In the genomic region with DNA sequence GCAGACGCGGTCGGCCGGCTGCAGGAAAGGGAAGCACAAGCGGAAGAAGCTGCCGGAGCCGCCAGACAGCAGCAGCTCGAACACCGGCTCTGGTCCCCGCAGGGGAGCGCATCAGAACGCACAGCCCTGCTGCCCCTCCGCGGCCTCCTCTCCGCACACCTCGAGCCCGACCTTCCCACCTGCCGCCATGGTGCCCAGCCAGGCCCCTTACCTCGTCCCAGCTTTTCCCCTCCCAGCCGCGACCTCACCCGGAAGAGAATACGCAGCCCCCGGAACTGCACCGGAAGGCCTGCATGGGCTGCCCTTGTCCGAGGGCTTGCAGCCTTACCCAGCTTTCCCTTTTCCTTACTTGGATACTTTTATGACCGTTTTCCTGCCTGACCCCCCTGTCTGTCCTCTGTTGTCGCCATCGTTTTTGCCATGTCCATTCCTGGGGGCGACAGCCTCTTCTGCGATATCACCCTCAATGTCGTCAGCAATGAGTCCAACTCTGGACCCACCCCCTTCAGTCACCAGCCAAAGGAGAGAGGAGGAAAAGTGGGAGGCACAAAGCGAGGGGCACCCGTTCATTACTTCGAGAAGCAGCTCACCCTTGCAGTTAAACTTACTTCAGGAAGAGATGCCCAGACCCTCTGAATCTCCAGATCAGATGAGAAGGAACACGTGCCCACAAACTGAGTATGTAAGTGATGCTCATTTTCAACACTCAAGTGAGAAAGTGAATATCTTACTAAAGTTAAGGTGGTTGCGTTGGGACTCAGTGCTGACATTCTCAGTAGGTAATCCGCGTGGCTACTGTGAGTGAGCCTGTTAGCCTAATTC, we compare ENCODE assay signal across 8 cellular contexts. TPM values are rescaled to one million over a fixed set of nuclear protein-coding genes. Genes with fewer than 3 reads are reported as not detected.
DNase-seq lines count a peak whose midpoint lies in the region; ATAC-seq, FAIRE-seq and TF ChIP-seq lines count a peak whose summit lies in the region.

No MANE protein-coding gene starts in this region.

- H3K27ac Mint-ChIP-seq in CD14-positive monocyte: peak overlapping the region; percentile 34 to 96 (median 92)
- H3K27ac Mint-ChIP-seq in T-cell: peak overlapping the region; percentile 89 to 92
- H3K27ac Mint-ChIP-seq in astrocyte (ENCODE audit: unreplicated experiment): no peak overlapping the region

- peaks cover 1 to 8% (median 4%) of the 10 kb centered on the region in 3 donors for H3K27me3 Mint-ChIP-seq in CD14-positive monocyte (ENCODE audit: low read depth in 3 of 3)
- no peaks in the 10 kb centered on the region for H3K27me3 Mint-ChIP-seq in T-cell
- no peaks in the 10 kb centered on the region for H3K27me3 Mint-ChIP-seq in astrocyte (ENCODE audit: low read depth, unreplicated experiment)

- DNase-seq in CD14-positive monocyte (ENCODE audit: low spot score): no peak
- peak in 26 of 34 experiments; percentile 0 to 43 (median 22) for DNase-seq in T-cell
- DNase-seq in astrocyte (ENCODE audit: low read depth): no peak
- DNase-seq in psoas muscle: no peak
- DNase-seq in epidermal melanocyte (ENCODE audit: insufficient read length, low spot score): no peak
- DNase-seq in ecto neural progenitor cell (ENCODE audit: low spot score): no peak
- no peak for DNase-seq in cerebellar nuclear complex (lab: John Stamatoyannopoulos, UW)

- no peaks in the 10 kb centered on the region for H3K4me1 ChIP-seq in astrocyte (ENCODE audit: insufficient read depth, low read length)
- peaks cover 6% of the 10 kb centered on the region for H3K4me1 ChIP-seq in psoas muscle

- no peaks in the 10 kb centered on the region for H4K20me1 ChIP-seq in astrocyte (ENCODE audit: insufficient read depth, low read length)

- WGBS in psoas muscle, 3 donors: 81 to 86% (median 84%) methylated on average over 38 to 39 of the region's 39 CpGs

- H3K9me3 Mint-ChIP-seq in CD14-positive monocyte (no peaks in the 10 kb centered on the region), T-cell (no peaks in the 10 kb centered on the region), astrocyte (ENCODE audit: unreplicated experiment) (no peaks in the 10 kb centered on the region)

- peaks cover 3% of the 10 kb centered on the region for H3K36me3 ChIP-seq in astrocyte (ENCODE audit: insufficient read depth, low read length)
- peaks cover 0 to 97% of the 10 kb centered on the region in 2 donors for H3K36me3 ChIP-seq in psoas muscle (ENCODE audit: insufficient read depth in 1 of 2, low read depth in 1 of 2)

- H3K36me3 Mint-ChIP-seq in CD14-positive monocyte: peaks cover 5 to 18% of the 10 kb centered on the region in 2 donors
- H3K36me3 Mint-ChIP-seq in T-cell: peaks cover 29% of the 10 kb centered on the region
- no peaks in the 10 kb centered on the region for H3K36me3 Mint-ChIP-seq in astrocyte (ENCODE audit: low read depth, unreplicated experiment)

- H3K27ac ChIP-seq in astrocyte (ENCODE audit: low read depth, low read length): no peak overlapping the region
- H3K27ac ChIP-seq in psoas muscle: no peak overlapping the region

- no peaks in the 10 kb centered on the region for H3K27me3 ChIP-seq in astrocyte (ENCODE audit: insufficient read depth, low read length)
- no peaks in the 10 kb centered on the region for H3K27me3 ChIP-seq in psoas muscle (ENCODE audit: insufficient read depth in 3 of 3, low read length in 2 of 3)

- intact Hi-C loops in CD14-positive monocyte (cut with micrococcal nuclease): no loop called here
- intact Hi-C loops in psoas muscle (cut with DNase I): loop anchor here (5.0 kb wide), 2 partner anchors 35 to 40 kb away; no protein-coding TSS in a partner anchor

- TF ChIP-seq CTCF in CD14-positive monocyte (IDR thresholded peaks at IDR 0.05): no peak
- TF ChIP-seq CTCF in astrocyte (IDR thresholded peaks at IDR 0.05; ENCODE audit: insufficient read depth, low read depth, low read length): no peak
- no peak for TF ChIP-seq CTCF in psoas muscle (IDR thresholded peaks at IDR 0.05)

- H3K79me2 ChIP-seq in astrocyte (ENCODE audit: insufficient read depth, low read length): no peaks in the 10 kb centered on the region

- peaks cover 10% of the 10 kb centered on the region for H3K4me1 Mint-ChIP-seq in CD14-positive monocyte
- H3K4me1 Mint-ChIP-seq in T-cell: peaks cover 0 to 27% (median 3%) of the 10 kb centered on the region in 3 donors
- no peaks in the 10 kb centered on the region for H3K4me1 Mint-ChIP-seq in astrocyte (ENCODE audit: low read depth, unreplicated experiment)

- peak overlapping the region; percentile 41 for H2AFZ ChIP-seq in astrocyte (ENCODE audit: low read depth, low read length)

- H3K9me3 ChIP-seq in astrocyte (ENCODE audit: insufficient read depth, low read depth, low read length): no peaks in the 10 kb centered on the region
- H3K9me3 ChIP-seq in psoas muscle: no peaks in the 10 kb centered on the region

- POLR2A ChIA-PET in T-cell (lab: Charles Lee): interaction anchor here in 1 of 2 donors (0.6 kb wide), 1 partner anchor 136 kb away, joined by 3 read pairs; no protein-coding TSS in a partner anchor

- no peak overlapping the region for H3K4me3 ChIP-seq in astrocyte (ENCODE audit: insufficient read depth, low read depth, low read length)
- peak overlapping the region; percentile 41 for H3K4me3 ChIP-seq in psoas muscle

- CTCF ChIA-PET in T-cell (lab: Charles Lee): no interaction called here

- peak overlapping the region; percentile 30 for H3K9ac ChIP-seq in astrocyte (ENCODE audit: low read length)

- ATAC-seq in T-cell (replicated peaks in 1 of 4): peak in 3 of 4 experiments; percentile 55 to 80 (median 65)
- ATAC-seq in psoas muscle: no peak
- no peak for ATAC-seq in HG02840 (IDR thresholded peaks at IDR 0.05; ENCODE audit: low FRiP score, unreplicated experiment)

- H3K4me3 Mint-ChIP-seq in CD14-positive monocyte (peak overlapping the region; percentile 83 to 93), T-cell (peak overlapping the region; percentile 58 to 89 (median 88)), astrocyte (ENCODE audit: unreplicated experiment) (no peak overlapping the region)

- peak overlapping the region; percentile 62 for H3K4me2 ChIP-seq in astrocyte (ENCODE audit: low read length)

- FAIRE-seq in astrocyte (lab: Jason Lieb, UNC): no peak

RNA-seq across cellular contexts. Expression of a gene that starts 25.5 kb away (rescaled TPM):
- polyA plus RNA-seq in CD14-positive monocyte (under 1 TPM in 1 of 2 donors, not detected in 1; 0.11 TPM), psoas muscle (under 1 TPM in 1 of 3 donors, not detected in 2; 0.20 TPM)
- total RNA-seq in T-cell (10 to 100 TPM in 1 of 5 donors, 1 to 10 TPM in 2, under 1 TPM in 2; 0.58 to 11.6 (median 1.3) TPM), astrocyte (not detected in 2 replicates), psoas muscle (under 1 TPM in 1 of 4 donors, not detected in 3; 0.24 TPM)

RNA-seq across cellular contexts. Expression of a gene that starts 43.3 kb away (rescaled TPM):
- polyA plus RNA-seq in CD14-positive monocyte: 1 to 10 TPM in 1 of 2 donors, under 1 TPM in 1; 0.46 to 2.0 TPM
- 10 to 100 TPM in 1 of 5 donors, 1 to 10 TPM in 4; 4.2 to 13.5 (median 7.4) TPM for total RNA-seq in T-cell
- 1.8 and 2.5 TPM in 2 replicates for total RNA-seq in astrocyte
- total RNA-seq in psoas muscle: 10 to 100 TPM in 3 of 4 donors, 1 to 10 TPM in 1; 4.8 to 15.1 (median 10.5) TPM
- polyA plus RNA-seq in psoas muscle: 1 to 10 TPM; 1.4 to 2.0 (median 1.8) TPM

RNA-seq across cellular contexts. Expression of a gene that starts 56.2 kb away (rescaled TPM):
- polyA plus RNA-seq in CD14-positive monocyte (100 to 1,000 TPM; 138 to 149 TPM), psoas muscle (10 to 100 TPM; 35.0 to 68.7 (median 48.1) TPM)
- total RNA-seq in T-cell (10 to 100 TPM; 39.2 to 57.3 (median 53.3) TPM), astrocyte (154 and 156 TPM in 2 replicates), psoas muscle (10 to 100 TPM; 54.3 to 71.6 (median 66.8) TPM)

Comparison
In these comparisons a context has a peak if more than half of its experiments do, and no peak if none do; other contexts are left out.
1. DNase-seq: peak in T-cell (26 of 34); none in CD14-positive monocyte (single experiment), astrocyte (single experiment), psoas muscle (0 of 2), epidermal melanocyte (single experiment), ecto neural progenitor cell (single experiment) and cerebellar nuclear complex (0 of 2).
2. ATAC-seq: peak in T-cell (3 of 4); none in psoas muscle (0 of 4) and HG02840 (single experiment).
3. intact Hi-C loops: an anchor here in psoas muscle (5.0 kb wide); none called in CD14-positive monocyte.